Comparison of ENCODE assay signal across 1 cellular context in the genomic region with DNA sequence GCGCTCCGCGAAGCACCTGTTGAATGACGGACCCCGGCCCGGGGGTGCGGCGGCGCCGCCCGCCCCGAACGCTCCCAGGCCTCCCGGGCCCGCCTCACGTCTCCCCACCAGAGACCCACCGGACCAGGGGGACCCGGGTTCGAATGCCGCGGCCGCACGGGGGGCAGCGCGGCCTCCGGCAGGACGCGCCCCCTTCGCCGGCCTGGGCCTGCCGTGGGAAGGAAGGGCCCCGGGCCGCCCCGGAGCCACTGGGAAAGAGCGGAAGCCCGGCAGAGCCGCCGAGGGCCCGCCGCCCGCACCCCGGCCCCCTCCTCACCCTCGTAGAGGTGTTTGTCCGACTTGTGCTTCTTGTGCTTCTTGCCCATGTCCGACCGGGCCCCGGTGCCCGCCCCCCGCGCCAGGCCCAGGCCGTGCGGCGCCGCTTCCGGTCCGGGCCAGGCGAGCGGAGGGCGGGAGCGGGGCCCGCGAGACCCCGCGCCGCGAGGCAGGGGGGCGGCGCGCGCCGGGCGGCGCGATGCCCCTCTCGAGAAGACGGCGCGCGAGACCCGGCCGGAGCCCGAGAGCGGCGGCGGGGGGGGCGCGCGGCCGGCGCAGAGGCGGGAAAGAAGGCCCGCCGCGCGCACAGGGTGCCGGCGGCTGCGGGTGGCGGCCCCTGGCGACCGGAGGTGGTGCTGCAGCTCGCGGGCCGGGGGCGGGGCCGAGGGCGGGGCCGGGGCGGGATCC.
TF ChIP-seq lines count a peak whose summit lies in the region.

Gene BRD7 (minus strand): TSS at position 579 of the 723 bp plus-strand sequence. CDS start 214 bp downstream, at position 365.

TF ChIP-seq in HepG2, 621 proteins besides CTCF, POLR2A, EP300 and RAD21 (continued from another document and continues in another):
- TF ChIP-seq TFDP2 (CRISPR knock-in tag; IDR thresholded peaks at IDR 0.05) (peak; percentile 49; the same call in 1 of the 2 replicates), HMGXB4 (CRISPR knock-in tag; IDR thresholded peaks at IDR 0.05; ENCODE audit: borderline replicate concordance in 1 of 2, low read depth in 1 of 2) (peak in 1 of 2 experiments; percentile 34; a peak in 1 of 4 replicates), ZNF547 (CRISPR knock-in tag; IDR thresholded peaks at IDR 0.05) (peak; percentile 61; the same call in 1 of the 2 replicates), ZNF430 (CRISPR knock-in tag; IDR thresholded peaks at IDR 0.05) (no peak), ZNF326 (CRISPR knock-in tag; IDR thresholded peaks at IDR 0.05; ENCODE audit: borderline replicate concordance) (no peak), ZNF776 (CRISPR knock-in tag; IDR thresholded peaks at IDR 0.05) (no peak), MTA3 (CRISPR knock-in tag; IDR thresholded peaks at IDR 0.05) (no peak), KDM2A (CRISPR knock-in tag; IDR thresholded peaks at IDR 0.05; ENCODE audit: borderline replicate concordance, low read depth) (no peak), GZF1 (CRISPR knock-in tag; IDR thresholded peaks at IDR 0.05) (no peak), SNAPC2 (CRISPR knock-in tag; IDR thresholded peaks at IDR 0.05) (no peak), ZNF761 (CRISPR knock-in tag; conservative IDR thresholded peaks at IDR 0.05) (no peak), ZBTB44 (CRISPR knock-in tag; IDR thresholded peaks at IDR 0.05) (no peak), THAP11 (CRISPR knock-in tag; IDR thresholded peaks at IDR 0.05) (peak; percentile 66), SRY (CRISPR knock-in tag; IDR thresholded peaks at IDR 0.05) (no peak; the same call in 1 of the 2 replicates), CHD2 (IDR thresholded peaks at IDR 0.05; ENCODE audit: low read depth, low read length) (peak; percentile 80), HIVEP1 (CRISPR knock-in tag; IDR thresholded peaks at IDR 0.05) (no peak), HDAC2 (CRISPR knock-in tag; IDR thresholded peaks at IDR 0.05) (no peak), ZNF230 (CRISPR knock-in tag; IDR thresholded peaks at IDR 0.05) (0 out of 2 replicates have a peak, but pooled peaks have one; percentile 55), SOX6 (IDR thresholded peaks at IDR 0.05) (no peak), SOX6 (CRISPR knock-in tag; IDR thresholded peaks at IDR 0.05) (no peak), GLI4 (CRISPR knock-in tag; IDR thresholded peaks at IDR 0.05; ENCODE audit: borderline replicate concordance) (no peak), ERF (CRISPR knock-in tag; IDR thresholded peaks at IDR 0.05) (no peak), ZNF563 (CRISPR knock-in tag; IDR thresholded peaks at IDR 0.05) (peak; percentile 89), ZNF7 (CRISPR knock-in tag; IDR thresholded peaks at IDR 0.05) (no peak), ZKSCAN5 (CRISPR knock-in tag; IDR thresholded peaks at IDR 0.05) (no peak), ZNF652 (CRISPR knock-in tag; IDR thresholded peaks at IDR 0.05; ENCODE audit: borderline replicate concordance, low read depth) (no peak), ZNF354B (CRISPR knock-in tag; IDR thresholded peaks at IDR 0.05) (no peak), ZNF274 (CRISPR knock-in tag; IDR thresholded peaks at IDR 0.05) (no peak), HNF4G (IDR thresholded peaks at IDR 0.05; ENCODE audit: borderline replicate concordance, low read depth, low read length) (no peak), HNF4G (CRISPR knock-in tag; IDR thresholded peaks at IDR 0.05; ENCODE audit: borderline replicate concordance, low read depth) (no peak), HOXA5 (CRISPR knock-in tag; IDR thresholded peaks at IDR 0.05) (no peak; the same call in 1 of the 2 replicates), HNRNPH1 (optimal IDR thresholded peaks at IDR 0.05; ENCODE audit: low read depth, low read length) (no peak), KDM5A (IDR thresholded peaks at IDR 0.05; ENCODE audit: borderline replicate concordance, low read length) (peak; percentile 65; the same call in 1 of the 2 replicates), SNRNP70 (IDR thresholded peaks at IDR 0.05; ENCODE audit: low read depth, low read length) (no peak), ZKSCAN8 (CRISPR knock-in tag; IDR thresholded peaks at IDR 0.05; ENCODE audit: borderline replicate concordance) (no peak)
- TF ChIP-seq, protein P1, sequence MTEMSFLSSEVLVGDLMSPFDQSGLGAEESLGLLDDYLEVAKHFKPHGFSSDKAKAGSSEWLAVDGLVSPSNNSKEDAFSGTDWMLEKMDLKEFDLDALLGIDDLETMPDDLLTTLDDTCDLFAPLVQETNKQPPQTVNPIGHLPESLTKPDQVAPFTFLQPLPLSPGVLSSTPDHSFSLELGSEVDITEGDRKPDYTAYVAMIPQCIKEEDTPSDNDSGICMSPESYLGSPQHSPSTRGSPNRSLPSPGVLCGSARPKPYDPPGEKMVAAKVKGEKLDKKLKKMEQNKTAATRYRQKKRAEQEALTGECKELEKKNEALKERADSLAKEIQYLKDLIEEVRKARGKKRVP (CRISPR knock-in tag; IDR thresholded peaks at IDR 0.05), result no peak
- TF ChIP-seq, protein P2, sequence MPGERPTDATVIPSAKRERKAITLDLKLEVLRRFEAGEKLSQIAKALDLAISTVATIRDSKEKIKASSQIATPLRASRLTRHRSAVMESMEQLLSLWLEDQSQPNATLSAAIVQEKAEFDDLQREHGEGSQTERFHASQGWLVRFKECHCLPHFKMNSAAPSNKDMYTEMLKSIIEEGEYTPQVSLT (CRISPR knock-in tag; IDR thresholded peaks at IDR 0.05; ENCODE audit: borderline replicate concordance, low read depth), result no peak
- TF ChIP-seq, protein P3, sequence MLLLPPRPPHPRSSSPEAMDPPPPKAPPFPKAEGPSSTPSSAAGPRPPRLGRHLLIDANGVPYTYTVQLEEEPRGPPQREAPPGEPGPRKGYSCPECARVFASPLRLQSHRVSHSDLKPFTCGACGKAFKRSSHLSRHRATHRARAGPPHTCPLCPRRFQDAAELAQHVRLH (CRISPR knock-in tag; IDR thresholded peaks at IDR 0.05; ENCODE audit: borderline replicate concordance, low read depth), result no peak
- TF ChIP-seq, protein P4, sequence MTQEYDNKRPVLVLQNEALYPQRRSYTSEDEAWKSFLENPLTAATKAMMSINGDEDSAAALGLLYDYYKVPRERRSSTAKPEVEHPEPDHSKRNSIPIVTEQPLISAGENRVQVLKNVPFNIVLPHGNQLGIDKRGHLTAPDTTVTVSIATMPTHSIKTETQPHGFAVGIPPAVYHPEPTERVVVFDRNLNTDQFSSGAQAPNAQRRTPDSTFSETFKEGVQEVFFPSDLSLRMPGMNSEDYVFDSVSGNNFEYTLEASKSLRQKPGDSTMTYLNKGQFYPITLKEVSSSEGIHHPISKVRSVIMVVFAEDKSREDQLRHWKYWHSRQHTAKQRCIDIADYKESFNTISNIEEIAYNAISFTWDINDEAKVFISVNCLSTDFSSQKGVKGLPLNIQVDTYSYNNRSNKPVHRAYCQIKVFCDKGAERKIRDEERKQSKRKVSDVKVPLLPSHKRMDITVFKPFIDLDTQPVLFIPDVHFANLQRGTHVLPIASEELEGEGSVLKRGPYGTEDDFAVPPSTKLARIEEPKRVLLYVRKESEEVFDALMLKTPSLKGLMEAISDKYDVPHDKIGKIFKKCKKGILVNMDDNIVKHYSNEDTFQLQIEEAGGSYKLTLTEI (CRISPR knock-in tag; conservative IDR thresholded peaks at IDR 0.05), result no peak
- TF ChIP-seq, protein P5, sequence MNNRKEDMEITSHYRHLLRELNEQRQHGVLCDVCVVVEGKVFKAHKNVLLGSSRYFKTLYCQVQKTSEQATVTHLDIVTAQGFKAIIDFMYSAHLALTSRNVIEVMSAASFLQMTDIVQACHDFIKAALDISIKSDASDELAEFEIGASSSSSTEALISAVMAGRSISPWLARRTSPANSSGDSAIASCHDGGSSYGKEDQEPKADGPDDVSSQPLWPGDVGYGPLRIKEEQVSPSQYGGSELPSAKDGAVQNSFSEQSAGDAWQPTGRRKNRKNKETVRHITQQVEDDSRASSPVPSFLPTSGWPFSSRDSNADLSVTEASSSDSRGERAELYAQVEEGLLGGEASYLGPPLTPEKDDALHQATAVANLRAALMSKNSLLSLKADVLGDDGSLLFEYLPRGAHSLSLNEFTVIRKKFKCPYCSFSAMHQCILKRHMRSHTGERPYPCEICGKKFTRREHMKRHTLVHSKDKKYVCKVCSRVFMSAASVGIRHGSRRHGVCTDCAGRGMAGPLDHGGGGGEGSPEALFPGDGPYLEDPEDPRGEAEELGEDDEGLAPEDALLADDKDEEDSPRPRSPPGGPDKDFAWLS (CRISPR knock-in tag; IDR thresholded peaks at IDR 0.05; ENCODE audit: borderline replicate concordance), result no peak
- TF ChIP-seq, protein P6, sequence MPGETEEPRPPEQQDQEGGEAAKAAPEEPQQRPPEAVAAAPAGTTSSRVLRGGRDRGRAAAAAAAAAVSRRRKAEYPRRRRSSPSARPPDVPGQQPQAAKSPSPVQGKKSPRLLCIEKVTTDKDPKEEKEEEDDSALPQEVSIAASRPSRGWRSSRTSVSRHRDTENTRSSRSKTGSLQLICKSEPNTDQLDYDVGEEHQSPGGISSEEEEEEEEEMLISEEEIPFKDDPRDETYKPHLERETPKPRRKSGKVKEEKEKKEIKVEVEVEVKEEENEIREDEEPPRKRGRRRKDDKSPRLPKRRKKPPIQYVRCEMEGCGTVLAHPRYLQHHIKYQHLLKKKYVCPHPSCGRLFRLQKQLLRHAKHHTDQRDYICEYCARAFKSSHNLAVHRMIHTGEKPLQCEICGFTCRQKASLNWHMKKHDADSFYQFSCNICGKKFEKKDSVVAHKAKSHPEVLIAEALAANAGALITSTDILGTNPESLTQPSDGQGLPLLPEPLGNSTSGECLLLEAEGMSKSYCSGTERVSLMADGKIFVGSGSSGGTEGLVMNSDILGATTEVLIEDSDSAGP (CRISPR knock-in tag; IDR thresholded peaks at IDR 0.05; ENCODE audit: borderline replicate concordance), result no peak
- TF ChIP-seq, protein P7, sequence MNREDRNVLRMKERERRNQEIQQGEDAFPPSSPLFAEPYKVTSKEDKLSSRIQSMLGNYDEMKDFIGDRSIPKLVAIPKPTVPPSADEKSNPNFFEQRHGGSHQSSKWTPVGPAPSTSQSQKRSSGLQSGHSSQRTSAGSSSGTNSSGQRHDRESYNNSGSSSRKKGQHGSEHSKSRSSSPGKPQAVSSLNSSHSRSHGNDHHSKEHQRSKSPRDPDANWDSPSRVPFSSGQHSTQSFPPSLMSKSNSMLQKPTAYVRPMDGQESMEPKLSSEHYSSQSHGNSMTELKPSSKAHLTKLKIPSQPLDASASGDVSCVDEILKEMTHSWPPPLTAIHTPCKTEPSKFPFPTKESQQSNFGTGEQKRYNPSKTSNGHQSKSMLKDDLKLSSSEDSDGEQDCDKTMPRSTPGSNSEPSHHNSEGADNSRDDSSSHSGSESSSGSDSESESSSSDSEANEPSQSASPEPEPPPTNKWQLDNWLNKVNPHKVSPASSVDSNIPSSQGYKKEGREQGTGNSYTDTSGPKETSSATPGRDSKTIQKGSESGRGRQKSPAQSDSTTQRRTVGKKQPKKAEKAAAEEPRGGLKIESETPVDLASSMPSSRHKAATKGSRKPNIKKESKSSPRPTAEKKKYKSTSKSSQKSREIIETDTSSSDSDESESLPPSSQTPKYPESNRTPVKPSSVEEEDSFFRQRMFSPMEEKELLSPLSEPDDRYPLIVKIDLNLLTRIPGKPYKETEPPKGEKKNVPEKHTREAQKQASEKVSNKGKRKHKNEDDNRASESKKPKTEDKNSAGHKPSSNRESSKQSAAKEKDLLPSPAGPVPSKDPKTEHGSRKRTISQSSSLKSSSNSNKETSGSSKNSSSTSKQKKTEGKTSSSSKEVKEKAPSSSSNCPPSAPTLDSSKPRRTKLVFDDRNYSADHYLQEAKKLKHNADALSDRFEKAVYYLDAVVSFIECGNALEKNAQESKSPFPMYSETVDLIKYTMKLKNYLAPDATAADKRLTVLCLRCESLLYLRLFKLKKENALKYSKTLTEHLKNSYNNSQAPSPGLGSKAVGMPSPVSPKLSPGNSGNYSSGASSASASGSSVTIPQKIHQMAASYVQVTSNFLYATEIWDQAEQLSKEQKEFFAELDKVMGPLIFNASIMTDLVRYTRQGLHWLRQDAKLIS (CRISPR knock-in tag; IDR thresholded peaks at IDR 0.05), result no peak
